Comparison of ENCODE assay signal across 1 cellular context in genomic region chr1:15788624-15789301, GRCh38.
TF ChIP-seq lines count a peak whose summit lies in the region.

No MANE protein-coding gene starts in this region.

TF ChIP-seq in K562, 482 proteins besides CTCF, POLR2A, EP300 and RAD21 (continued from another document and continues in another):
- TF ChIP-seq, protein P1, sequence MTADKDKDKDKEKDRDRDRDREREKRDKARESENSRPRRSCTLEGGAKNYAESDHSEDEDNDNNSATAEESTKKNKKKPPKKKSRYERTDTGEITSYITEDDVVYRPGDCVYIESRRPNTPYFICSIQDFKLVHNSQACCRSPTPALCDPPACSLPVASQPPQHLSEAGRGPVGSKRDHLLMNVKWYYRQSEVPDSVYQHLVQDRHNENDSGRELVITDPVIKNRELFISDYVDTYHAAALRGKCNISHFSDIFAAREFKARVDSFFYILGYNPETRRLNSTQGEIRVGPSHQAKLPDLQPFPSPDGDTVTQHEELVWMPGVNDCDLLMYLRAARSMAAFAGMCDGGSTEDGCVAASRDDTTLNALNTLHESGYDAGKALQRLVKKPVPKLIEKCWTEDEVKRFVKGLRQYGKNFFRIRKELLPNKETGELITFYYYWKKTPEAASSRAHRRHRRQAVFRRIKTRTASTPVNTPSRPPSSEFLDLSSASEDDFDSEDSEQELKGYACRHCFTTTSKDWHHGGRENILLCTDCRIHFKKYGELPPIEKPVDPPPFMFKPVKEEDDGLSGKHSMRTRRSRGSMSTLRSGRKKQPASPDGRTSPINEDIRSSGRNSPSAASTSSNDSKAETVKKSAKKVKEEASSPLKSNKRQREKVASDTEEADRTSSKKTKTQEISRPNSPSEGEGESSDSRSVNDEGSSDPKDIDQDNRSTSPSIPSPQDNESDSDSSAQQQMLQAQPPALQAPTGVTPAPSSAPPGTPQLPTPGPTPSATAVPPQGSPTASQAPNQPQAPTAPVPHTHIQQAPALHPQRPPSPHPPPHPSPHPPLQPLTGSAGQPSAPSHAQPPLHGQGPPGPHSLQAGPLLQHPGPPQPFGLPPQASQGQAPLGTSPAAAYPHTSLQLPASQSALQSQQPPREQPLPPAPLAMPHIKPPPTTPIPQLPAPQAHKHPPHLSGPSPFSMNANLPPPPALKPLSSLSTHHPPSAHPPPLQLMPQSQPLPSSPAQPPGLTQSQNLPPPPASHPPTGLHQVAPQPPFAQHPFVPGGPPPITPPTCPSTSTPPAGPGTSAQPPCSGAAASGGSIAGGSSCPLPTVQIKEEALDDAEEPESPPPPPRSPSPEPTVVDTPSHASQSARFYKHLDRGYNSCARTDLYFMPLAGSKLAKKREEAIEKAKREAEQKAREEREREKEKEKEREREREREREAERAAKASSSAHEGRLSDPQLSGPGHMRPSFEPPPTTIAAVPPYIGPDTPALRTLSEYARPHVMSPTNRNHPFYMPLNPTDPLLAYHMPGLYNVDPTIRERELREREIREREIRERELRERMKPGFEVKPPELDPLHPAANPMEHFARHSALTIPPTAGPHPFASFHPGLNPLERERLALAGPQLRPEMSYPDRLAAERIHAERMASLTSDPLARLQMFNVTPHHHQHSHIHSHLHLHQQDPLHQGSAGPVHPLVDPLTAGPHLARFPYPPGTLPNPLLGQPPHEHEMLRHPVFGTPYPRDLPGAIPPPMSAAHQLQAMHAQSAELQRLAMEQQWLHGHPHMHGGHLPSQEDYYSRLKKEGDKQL (CRISPR knock-in tag; IDR thresholded peaks at IDR 0.05; ENCODE audit: borderline replicate concordance): no peak
- TF ChIP-seq USF2 (CRISPR knock-in tag; IDR thresholded peaks at IDR 0.05): no peak
- TF ChIP-seq SMC3 (conservative IDR thresholded peaks at IDR 0.05; ENCODE audit: insufficient read depth, low read depth, low read length): no peak
- TF ChIP-seq MCM7 (IDR thresholded peaks at IDR 0.05): no peak
- TF ChIP-seq LARP7 (IDR thresholded peaks at IDR 0.05): no peak
- TF ChIP-seq DLX4 (CRISPR knock-in tag; IDR thresholded peaks at IDR 0.05): no peak
- TF ChIP-seq, protein P2, sequence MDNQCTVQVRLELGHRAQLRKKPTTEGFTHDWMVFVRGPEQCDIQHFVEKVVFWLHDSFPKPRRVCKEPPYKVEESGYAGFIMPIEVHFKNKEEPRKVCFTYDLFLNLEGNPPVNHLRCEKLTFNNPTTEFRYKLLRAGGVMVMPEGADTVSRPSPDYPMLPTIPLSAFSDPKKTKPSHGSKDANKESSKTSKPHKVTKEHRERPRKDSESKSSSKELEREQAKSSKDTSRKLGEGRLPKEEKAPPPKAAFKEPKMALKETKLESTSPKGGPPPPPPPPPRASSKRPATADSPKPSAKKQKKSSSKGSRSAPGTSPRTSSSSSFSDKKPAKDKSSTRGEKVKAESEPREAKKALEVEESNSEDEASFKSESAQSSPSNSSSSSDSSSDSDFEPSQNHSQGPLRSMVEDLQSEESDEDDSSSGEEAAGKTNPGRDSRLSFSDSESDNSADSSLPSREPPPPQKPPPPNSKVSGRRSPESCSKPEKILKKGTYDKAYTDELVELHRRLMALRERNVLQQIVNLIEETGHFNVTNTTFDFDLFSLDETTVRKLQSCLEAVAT (IDR thresholded peaks at IDR 0.05): no peak
- TF ChIP-seq HMGN3 (IDR thresholded peaks at IDR 0.05; ENCODE audit: borderline replicate concordance, extremely low read depth, insufficient read length, low read depth, low read length): no peak
- TF ChIP-seq, protein P3, sequence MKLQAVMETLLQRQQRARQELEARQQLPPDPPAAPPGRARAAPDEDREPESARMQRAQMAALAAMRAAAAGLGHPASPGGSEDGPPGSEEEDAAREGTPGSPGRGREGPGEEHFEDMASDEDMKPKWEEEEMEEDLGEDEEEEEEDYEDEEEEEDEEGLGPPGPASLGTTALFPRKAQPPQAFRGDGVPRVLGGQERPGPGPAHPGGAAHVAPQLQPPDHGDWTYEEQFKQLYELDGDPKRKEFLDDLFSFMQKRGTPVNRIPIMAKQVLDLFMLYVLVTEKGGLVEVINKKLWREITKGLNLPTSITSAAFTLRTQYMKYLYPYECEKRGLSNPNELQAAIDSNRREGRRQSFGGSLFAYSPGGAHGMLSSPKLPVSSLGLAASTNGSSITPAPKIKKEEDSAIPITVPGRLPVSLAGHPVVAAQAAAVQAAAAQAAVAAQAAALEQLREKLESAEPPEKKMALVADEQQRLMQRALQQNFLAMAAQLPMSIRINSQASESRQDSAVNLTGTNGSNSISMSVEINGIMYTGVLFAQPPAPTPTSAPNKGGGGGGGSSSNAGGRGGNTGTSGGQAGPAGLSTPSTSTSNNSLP (IDR thresholded peaks at IDR 0.05; ENCODE audit: borderline replicate concordance, low read depth, low read length): no peak
- no peak for TF ChIP-seq ZNF644 (tag; IDR thresholded peaks at IDR 0.05; ENCODE audit: low read depth)
- TF ChIP-seq, protein P4, sequence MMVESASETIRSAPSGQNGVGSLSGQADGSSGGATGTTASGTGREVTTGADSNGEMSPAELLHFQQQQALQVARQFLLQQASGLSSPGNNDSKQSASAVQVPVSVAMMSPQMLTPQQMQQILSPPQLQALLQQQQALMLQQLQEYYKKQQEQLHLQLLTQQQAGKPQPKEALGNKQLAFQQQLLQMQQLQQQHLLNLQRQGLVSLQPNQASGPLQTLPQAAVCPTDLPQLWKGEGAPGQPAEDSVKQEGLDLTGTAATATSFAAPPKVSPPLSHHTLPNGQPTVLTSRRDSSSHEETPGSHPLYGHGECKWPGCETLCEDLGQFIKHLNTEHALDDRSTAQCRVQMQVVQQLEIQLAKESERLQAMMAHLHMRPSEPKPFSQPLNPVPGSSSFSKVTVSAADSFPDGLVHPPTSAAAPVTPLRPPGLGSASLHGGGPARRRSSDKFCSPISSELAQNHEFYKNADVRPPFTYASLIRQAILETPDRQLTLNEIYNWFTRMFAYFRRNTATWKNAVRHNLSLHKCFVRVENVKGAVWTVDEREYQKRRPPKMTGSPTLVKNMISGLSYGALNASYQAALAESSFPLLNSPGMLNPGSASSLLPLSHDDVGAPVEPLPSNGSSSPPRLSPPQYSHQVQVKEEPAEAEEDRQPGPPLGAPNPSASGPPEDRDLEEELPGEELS (CRISPR knock-in tag; IDR thresholded peaks at IDR 0.05; ENCODE audit: borderline replicate concordance): no peak
- no peak for TF ChIP-seq ZNF785 (CRISPR knock-in tag; IDR thresholded peaks at IDR 0.05)
- no peak for TF ChIP-seq SLC30A9 (CRISPR knock-in tag; IDR thresholded peaks at IDR 0.05)
- no peak for TF ChIP-seq TEAD1 (CRISPR knock-in tag; IDR thresholded peaks at IDR 0.05)
- TF ChIP-seq ZFP1 (CRISPR knock-in tag; IDR thresholded peaks at IDR 0.05): no peak
- no peak for TF ChIP-seq ZNF175 (CRISPR knock-in tag; IDR thresholded peaks at IDR 0.05; ENCODE audit: low read depth)
- TF ChIP-seq ATF1 (CRISPR knock-in tag; IDR thresholded peaks at IDR 0.05): no peak
- 0 out of 2 replicates have a peak, but pooled peaks have one; percentile 29 for TF ChIP-seq ATF1 (tag; IDR thresholded peaks at IDR 0.05)
- TF ChIP-seq GTF3C2 (IDR thresholded peaks at IDR 0.05; ENCODE audit: borderline replicate concordance, extremely low read depth, insufficient read length): no peak
- TF ChIP-seq C11orf30 (IDR thresholded peaks at IDR 0.05; ENCODE audit: low read depth): no peak
- 0 out of 2 replicates have a peak, but pooled peaks have one; percentile 34 for TF ChIP-seq ZNF766 (CRISPR knock-in tag; conservative IDR thresholded peaks at IDR 0.05)
- TF ChIP-seq, protein P5, sequence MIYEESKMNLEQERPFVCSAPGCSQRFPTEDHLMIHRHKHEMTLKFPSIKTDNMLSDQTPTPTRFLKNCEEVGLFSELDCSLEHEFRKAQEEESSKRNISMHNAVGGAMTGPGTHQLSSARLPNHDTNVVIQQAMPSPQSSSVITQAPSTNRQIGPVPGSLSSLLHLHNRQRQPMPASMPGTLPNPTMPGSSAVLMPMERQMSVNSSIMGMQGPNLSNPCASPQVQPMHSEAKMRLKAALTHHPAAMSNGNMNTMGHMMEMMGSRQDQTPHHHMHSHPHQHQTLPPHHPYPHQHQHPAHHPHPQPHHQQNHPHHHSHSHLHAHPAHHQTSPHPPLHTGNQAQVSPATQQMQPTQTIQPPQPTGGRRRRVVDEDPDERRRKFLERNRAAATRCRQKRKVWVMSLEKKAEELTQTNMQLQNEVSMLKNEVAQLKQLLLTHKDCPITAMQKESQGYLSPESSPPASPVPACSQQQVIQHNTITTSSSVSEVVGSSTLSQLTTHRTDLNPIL (CRISPR knock-in tag; IDR thresholded peaks at IDR 0.05): no peak
- no peak for TF ChIP-seq SREBF1 (IDR thresholded peaks at IDR 0.05; ENCODE audit: borderline replicate concordance, low read depth, low read length)
- TF ChIP-seq NONO (IDR thresholded peaks at IDR 0.05; ENCODE audit: low read depth in 2 of 2, low read length in 1 of 2): no peak
- TF ChIP-seq THRB (CRISPR knock-in tag; conservative IDR thresholded peaks at IDR 0.05): no peak
- no peak for TF ChIP-seq L3MBTL2 (IDR thresholded peaks at IDR 0.05)
- TF ChIP-seq MTA3 (IDR thresholded peaks at IDR 0.05; ENCODE audit: borderline replicate concordance): 0 out of 2 replicates have a peak, but pooled peaks have one; percentile 24
- peak; percentile 68 for TF ChIP-seq ARID1B (IDR thresholded peaks at IDR 0.05)
- TF ChIP-seq KDM2B (CRISPR knock-in tag; IDR thresholded peaks at IDR 0.05): no peak
- no peak for TF ChIP-seq ERF (CRISPR knock-in tag; IDR thresholded peaks at IDR 0.05)
- no peak for TF ChIP-seq NR2C2 (CRISPR knock-in tag; IDR thresholded peaks at IDR 0.05)
- TF ChIP-seq NR2C2 (tag; IDR thresholded peaks at IDR 0.05): no peak
- TF ChIP-seq POLR3A (IDR thresholded peaks at IDR 0.05; ENCODE audit: borderline replicate concordance, extremely low read depth, insufficient read depth, insufficient read length): no peak
- no peak for TF ChIP-seq GABPB1 (CRISPR knock-in tag; IDR thresholded peaks at IDR 0.05)
- peak; percentile 35 to 66; a peak in 3 of 4 replicates for TF ChIP-seq KDM1A (IDR thresholded peaks at IDR 0.05)
- TF ChIP-seq ZNF316 (IDR thresholded peaks at IDR 0.05): no peak
- TF ChIP-seq FOSL1 (tag; conservative IDR thresholded peaks at IDR 0.05): peak; percentile 92
- TF ChIP-seq HBP1 (CRISPR knock-in tag; IDR thresholded peaks at IDR 0.05): no peak
- no peak for TF ChIP-seq SFPQ (IDR thresholded peaks at IDR 0.05; ENCODE audit: low read depth, low read length)
